8 cellular contexts compared by ENCODE assay signal in genomic region chr11:102341844-102342318, GRCh38. TPM values are rescaled to one million over a fixed set of nuclear protein-coding genes. Genes with fewer than 3 reads are reported as not detected.
A peak's percentile ranks its signal among the peaks of the same experiment; 100 is the strongest.
DNase-seq lines count a peak whose midpoint lies in the region; ATAC-seq, FAIRE-seq and TF ChIP-seq lines count a peak whose summit lies in the region.

No MANE protein-coding gene starts in this region.

- no peaks in the 10 kb centered on the region for H3K27me3 Mint-ChIP-seq in WTC11 (ENCODE audit: low read depth)

- ATAC-seq in HG03095 (IDR thresholded peaks at IDR 0.05; ENCODE audit: unreplicated experiment) (peak; percentile 37), WTC11 (peak; percentile 92)

- H3K9me3 ChIP-seq in kidney (ENCODE audit: control insufficient read depth in 1 of 2, low read length in 2 of 2): no peaks in the 10 kb centered on the region

- peaks cover 5% of the 10 kb centered on the region; the same call in 1 of the 2 replicates for H3K36me3 ChIP-seq in ACC112 (ENCODE audit: insufficient read depth, low read length)
- H3K36me3 ChIP-seq in kidney (ENCODE audit: control insufficient read depth in 1 of 2, insufficient read depth in 2 of 2, low read length in 2 of 2): no peaks in the 10 kb centered on the region

- DNase-seq in GM18507 (ENCODE audit: extremely low spot score, insufficient read length, low read depth): peak; percentile 29
- DNase-seq in NCI-H2196 (lab: John Stamatoyannopoulos, UW; ENCODE audit: unreplicated experiment): peak; percentile 86
- DNase-seq in WTC11 (ENCODE audit: low spot score): peak; percentile 79
- DNase-seq in cardiac fibroblast (ENCODE audit: low read depth in 2 of 2): peak; percentile 89 to 91
- DNase-seq in kidney: no peak
- DNase-seq in stimulated activated CD4-positive, alpha-beta T cell treated with anti-CD3 and anti-CD28 coated beads, Interleukin-2, amount 100 ng/mL, for 48 hours: peak; percentile 69 to 78

- H3K4me1 ChIP-seq in ACC112 (ENCODE audit: control insufficient read depth, insufficient read depth, low read length, unreplicated experiment) (peaks cover 33% of the 10 kb centered on the region), kidney (ENCODE audit: control insufficient read depth in 1 of 2, insufficient read depth in 1 of 2, low read depth in 1 of 2, low read length in 2 of 2) (peaks cover 0 to 3% of the 10 kb centered on the region in 2 donors)

- H3K79me2 ChIP-seq in ACC112 (ENCODE audit: control insufficient read depth, insufficient read depth, low read length, unreplicated experiment): peaks cover 3% of the 10 kb centered on the region

- peaks cover 14% of the 10 kb centered on the region for H3K4me1 Mint-ChIP-seq in WTC11

- peak; percentile 66 for TF ChIP-seq CTCF in WTC11 (IDR thresholded peaks at IDR 0.05)
- peak; percentile 83 for TF ChIP-seq CTCF in cardiac fibroblast (IDR thresholded peaks at IDR 0.05; ENCODE audit: low read depth, low read length)
- peak; percentile 80 for TF ChIP-seq CTCF in kidney (IDR thresholded peaks at IDR 0.05; ENCODE audit: borderline replicate concordance, extremely low read depth, insufficient read depth)

- H3K9me3 Mint-ChIP-seq in WTC11: no peaks in the 10 kb centered on the region

- no peak overlapping the region for H3K4me3 Mint-ChIP-seq in WTC11

- no peak overlapping the region for H3K27ac ChIP-seq in ACC112 (ENCODE audit: low read depth, low read length)
- H3K27ac ChIP-seq in kidney (ENCODE audit: low read depth in 2 of 2, low read length in 2 of 2): no peak overlapping the region

- peak; percentile 96 for FAIRE-seq in GM18507 (lab: Jason Lieb, UNC)
- FAIRE-seq in kidney (lab: Jason Lieb, UNC): peak; percentile 77

- H2AFZ ChIP-seq in ACC112 (ENCODE audit: low read length, unreplicated experiment): peak overlapping the region; percentile 65

- no peak overlapping the region for H3K9ac ChIP-seq in kidney (ENCODE audit: low read length in 2 of 2)

- POLR2A ChIA-PET in WTC11 (lab: Charles Lee): no interaction called here

- CTCF ChIA-PET in WTC11 (lab: Charles Lee): interaction anchor here (0.5 to 2.7 kb wide), 39 partner anchors 8 to 427 kb away, joined by 3 to 31 read pairs (median 4); partner anchors contain the start of genes BIRC3 and CEP126

- intact Hi-C loops in kidney (cut with DNase I): no loop called here

- H3K36me3 Mint-ChIP-seq in WTC11: no peaks in the 10 kb centered on the region

- no peak overlapping the region for H3K4me3 ChIP-seq in ACC112 (ENCODE audit: low read depth, low read length)
- H3K4me3 ChIP-seq in cardiac fibroblast (replicated peaks in 1 of 2; ENCODE audit: low read depth in 2 of 2, low read length in 2 of 2): no peak overlapping the region
- H3K4me3 ChIP-seq in kidney (ENCODE audit: low read length in 2 of 2): no peak overlapping the region

- H3K27me3 ChIP-seq in ACC112 (ENCODE audit: insufficient read depth, low read length): no peaks in the 10 kb centered on the region

- H3K27ac Mint-ChIP-seq in WTC11: no peak overlapping the region

TF ChIP-seq in WTC11, 78 proteins besides CTCF, POLR2A, EP300 and RAD21:
- no peak for TF ChIP-seq MXD4 (CRISPR knock-in tag; IDR thresholded peaks at IDR 0.05; ENCODE audit: borderline replicate concordance)

RNA-seq across cellular contexts. Expression of gene BIRC2, which starts 5.1 kb away (rescaled TPM):
- total RNA-seq in WTC11 (2021) (22.3 to 24.3 TPM (median 23.3 TPM) in 3 replicates), kidney (42.4 TPM)
- 34.0 TPM for polyA plus RNA-seq in kidney (ENCODE audit: insufficient read depth, low read depth, low replicate concordance)

RNA-seq across cellular contexts. Expression of gene BIRC3, which starts 24.6 kb away (rescaled TPM):
- total RNA-seq in WTC11 (2021) (0.33 to 0.50 TPM (median 0.39 TPM) in 3 replicates), kidney (110 TPM)
- 3.9 TPM for polyA plus RNA-seq in kidney (ENCODE audit: insufficient read depth, low read depth, low replicate concordance)

Comparison
In these comparisons a context has a peak if more than half of its experiments do, and no peak if none do; other contexts are left out.
1. RNA of gene BIRC3, which starts 24.6 kb away (total RNA-seq): 110 TPM in kidney (single experiment); 0.33 to 0.50 TPM in WTC11; every median in the first group is over 10 times any median in the second.
2. Peak in every context shown above with its lines, with median percentiles within 50 percentile points of each other: CTCF ChIP-seq.